15 cellular contexts compared by ENCODE assay signal in the genomic region with DNA sequence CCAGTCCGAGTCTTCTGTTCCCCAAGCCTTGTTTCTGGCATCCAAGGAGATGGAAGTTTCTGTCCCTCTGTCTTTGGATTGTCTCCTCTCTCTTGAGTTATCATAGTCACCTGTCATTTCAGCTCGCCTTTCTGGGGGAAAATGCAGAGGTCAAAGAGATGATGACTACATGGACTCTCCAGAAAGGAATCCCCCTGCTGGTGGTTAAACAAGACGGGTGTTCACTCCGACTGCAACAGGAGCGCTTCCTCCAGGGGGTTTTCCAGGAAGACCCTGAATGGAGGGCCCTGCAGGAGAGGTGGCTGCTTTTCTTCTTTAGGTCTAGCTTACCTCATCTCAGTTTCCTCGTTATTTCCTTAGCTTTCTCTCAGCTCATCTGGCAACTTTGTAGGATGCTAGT. TPM values are rescaled to one million over a fixed set of nuclear protein-coding genes. Genes with fewer than 3 reads are reported as not detected.
DNase-seq lines count a peak whose midpoint lies in the region; ATAC-seq and TF ChIP-seq lines count a peak whose summit lies in the region.
"Had no signal": no experiment of that assay in that cellular context is flagged by ENCODE, and none has a peak within 500 bp of the region (broad histone marks: within the 10 kb centered on the region; RNA-seq: fewer than 3 reads in every experiment).

No MANE protein-coding gene starts in this region.

- DNase-seq in A673 (ENCODE audit: low spot score) (peak; percentile 17), DND-41 (no peak), PC-9 (no peak), fibroblast of villous mesenchyme (ENCODE audit: low read depth) (no peak), NOMO-1 treated with dmso at 0.1 percent for 144 hours (lab: John Stamatoyannopoulos, UW; ENCODE audit: unreplicated experiment) (no peak), hypothalamus (lab: John Stamatoyannopoulos, UW) (no peak), WERI-Rb-1 (no peak)
- DNase-seq: activated naive CD4-positive, alpha-beta T cell; GM23248; KBM-7; kidney glomerular epithelial cell; NCI-H1694 treated with DMSO at 0.1 percent for 48 hours; transverse colon had no signal

- H2AFZ ChIP-seq in DND-41 (ENCODE audit: low read depth, low read length): no peak overlapping the region
- no peak overlapping the region; the same call in 1 of the 2 replicates for H2AFZ ChIP-seq in PC-9
- H2AFZ ChIP-seq: GM23248 had no signal

- no peaks in the 10 kb centered on the region for H4K20me1 ChIP-seq in DND-41 (ENCODE audit: insufficient read depth, low read length)
- H4K20me1 ChIP-seq in PC-9 (ENCODE audit: insufficient read depth): no peaks in the 10 kb centered on the region

- POLR2A ChIA-PET in A673 (lab: Charles Lee; ENCODE audit: low non-redundant PET) (no interaction called here), PC-9 (lab: Charles Lee; ENCODE audit: unreplicated experiment) (no interaction called here)

- H3K4me1 ChIP-seq in A673 (ENCODE audit: insufficient read depth, low read length, poor library complexity, severe bottlenecking) (no peaks in the 10 kb centered on the region), DND-41 (ENCODE audit: insufficient read depth, low read length) (no peaks in the 10 kb centered on the region), PC-9 (replicated peaks; ENCODE audit: insufficient read depth) (peaks cover 11% of the 10 kb centered on the region)
- H3K4me1 ChIP-seq: prostate gland, transverse colon had no signal

- H3K4me2 ChIP-seq in DND-41 (ENCODE audit: insufficient read depth, low read length): no peak overlapping the region
- H3K4me2 ChIP-seq in PC-9: peak overlapping the region; percentile 41

- CTCF ChIA-PET in A673 (lab: Charles Lee) (no interaction called here), PC-9 (lab: Charles Lee) (no interaction called here)

- H3K9me2 ChIP-seq in PC-9 (ENCODE audit: insufficient read depth): no peaks in the 10 kb centered on the region

- H3K27ac ChIP-seq in A673 (ENCODE audit: low read depth, low read length, poor library complexity, severe bottlenecking) (no peak overlapping the region), DND-41 (ENCODE audit: low read length) (no peak overlapping the region), PC-9 (no peak overlapping the region), WERI-Rb-1 (no peak overlapping the region)
- H3K27ac ChIP-seq: GM23248, prostate gland, transverse colon had no signal

- no peaks in the 10 kb centered on the region for H3F3A ChIP-seq in PC-9 (ENCODE audit: insufficient read depth, low read depth)

- H3K79me2 ChIP-seq in DND-41 (ENCODE audit: insufficient read depth, low read length) (no peaks in the 10 kb centered on the region), PC-9 (ENCODE audit: low read depth) (no peaks in the 10 kb centered on the region)

- no TSS peak for BruUV-seq in A673 (replicated peaks; lab: Mats Ljungman, UMichigan)
- no TSS peak for BruUV-seq in PC-9 (replicated peaks; lab: Mats Ljungman, UMichigan)

- TF ChIP-seq CTCF in A673 (conservative IDR thresholded peaks at IDR 0.05; ENCODE audit: low read depth, low read length): 0 out of 2 replicates have a peak, but pooled peaks have one; percentile 27
- peak; percentile 35 for TF ChIP-seq CTCF in DND-41 (IDR thresholded peaks at IDR 0.05; ENCODE audit: borderline replicate concordance, extremely low read depth, low read length, poor library complexity, severe bottlenecking)
- TF ChIP-seq CTCF in PC-9 (conservative IDR thresholded peaks at IDR 0.05): no peak
- TF ChIP-seq CTCF in fibroblast of villous mesenchyme (IDR thresholded peaks at IDR 0.05; ENCODE audit: insufficient read depth, low read depth, low read length): peak; percentile 27
- no peak for TF ChIP-seq CTCF in WERI-Rb-1 (IDR thresholded peaks at IDR 0.05; ENCODE audit: low read depth, low read length)

- H3K27me3 ChIP-seq in A673 (replicated peaks; ENCODE audit: insufficient read depth, low read depth, low read length, poor library complexity) (no peaks in the 10 kb centered on the region), DND-41 (ENCODE audit: insufficient read depth, low read length, poor library complexity) (no peaks in the 10 kb centered on the region), PC-9 (ENCODE audit: insufficient read depth, low read depth) (no peaks in the 10 kb centered on the region), WERI-Rb-1 (ENCODE audit: insufficient read depth, low read depth, severe bottlenecking) (no peaks in the 10 kb centered on the region)
- H3K27me3 ChIP-seq: transverse colon had no signal

- no peaks in the 10 kb centered on the region for H3K36me3 ChIP-seq in A673 (ENCODE audit: insufficient read depth, low read length, poor library complexity, severe bottlenecking)
- peaks cover 92% of the 10 kb centered on the region for H3K36me3 ChIP-seq in DND-41 (ENCODE audit: insufficient read depth, low read length)
- H3K36me3 ChIP-seq in PC-9 (ENCODE audit: low read depth): no peaks in the 10 kb centered on the region
- H3K36me3 ChIP-seq in WERI-Rb-1: no peaks in the 10 kb centered on the region
- H3K36me3 ChIP-seq: prostate gland had no signal

- no peak overlapping the region for H3K9ac ChIP-seq in DND-41 (ENCODE audit: low read depth, low read length)
- H3K9ac ChIP-seq: GM23248 had no signal

- H3K9me3 ChIP-seq in A673 (ENCODE audit: low read depth, low read length, poor library complexity, severe bottlenecking) (no peaks in the 10 kb centered on the region), DND-41 (ENCODE audit: insufficient read depth, low read length, severe bottlenecking) (no peaks in the 10 kb centered on the region), PC-9 (ENCODE audit: insufficient read depth, low read depth) (no peaks in the 10 kb centered on the region), WERI-Rb-1 (ENCODE audit: severe bottlenecking) (no peaks in the 10 kb centered on the region)
- H3K9me3 ChIP-seq: prostate gland, transverse colon had no signal

- ATAC-seq in DND-41 (ENCODE audit: insufficient read depth, low read depth) (0 out of 3 replicates have a peak, but pooled peaks have one; percentile 42), GM18870 (IDR thresholded peaks at IDR 0.05; ENCODE audit: unreplicated experiment) (no peak)

- intact Hi-C loops in A673 (cut with micrococcal nuclease; ENCODE audit: unreplicated experiment) (no loop called here), PC-9 (cut with micrococcal nuclease; ENCODE audit: unreplicated experiment) (no loop called here)

- no peak overlapping the region for H3K4me3 ChIP-seq in A673 (ENCODE audit: low read depth, low read length, poor library complexity, severe bottlenecking)
- H3K4me3 ChIP-seq in DND-41 (ENCODE audit: low read depth in 1 of 2, low read length in 2 of 2): no peak overlapping the region
- H3K4me3 ChIP-seq in PC-9: no peak overlapping the region
- H3K4me3 ChIP-seq in fibroblast of villous mesenchyme (ENCODE audit: low read depth, low read length): no peak overlapping the region
- no peak overlapping the region for H3K4me3 ChIP-seq in WERI-Rb-1 (ENCODE audit: low read depth, low read length)
- H3K4me3 ChIP-seq: GM23248, prostate gland, transverse colon had no signal

RNA-seq across cellular contexts. Expression of a gene that starts 25.1 kb away (rescaled TPM):
- total RNA-seq in A673 (2021) (2.0 and 2.6 TPM in 2 replicates), PC-9 (2021) (48.2 and 51.9 TPM in 2 replicates), fibroblast of villous mesenchyme (15.8 and 64.8 TPM in 2 replicates)

RNA-seq across cellular contexts. Expression of a gene that starts 34.5 kb away (rescaled TPM):
- total RNA-seq in A673 (2021) (10.3 and 12.8 TPM in 2 replicates), PC-9 (2021) (15.6 and 18.8 TPM in 2 replicates), fibroblast of villous mesenchyme (32.2 and 42.7 TPM in 2 replicates)

Comparison
In these comparisons a context has a peak if more than half of its experiments do, and no peak if none do; other contexts are left out.
1. CTCF ChIP-seq: peak in A673 (single experiment), DND-41 (single experiment) and fibroblast of villous mesenchyme (single experiment); none in PC-9 (single experiment) and WERI-Rb-1 (single experiment).